In the genomic region with DNA sequence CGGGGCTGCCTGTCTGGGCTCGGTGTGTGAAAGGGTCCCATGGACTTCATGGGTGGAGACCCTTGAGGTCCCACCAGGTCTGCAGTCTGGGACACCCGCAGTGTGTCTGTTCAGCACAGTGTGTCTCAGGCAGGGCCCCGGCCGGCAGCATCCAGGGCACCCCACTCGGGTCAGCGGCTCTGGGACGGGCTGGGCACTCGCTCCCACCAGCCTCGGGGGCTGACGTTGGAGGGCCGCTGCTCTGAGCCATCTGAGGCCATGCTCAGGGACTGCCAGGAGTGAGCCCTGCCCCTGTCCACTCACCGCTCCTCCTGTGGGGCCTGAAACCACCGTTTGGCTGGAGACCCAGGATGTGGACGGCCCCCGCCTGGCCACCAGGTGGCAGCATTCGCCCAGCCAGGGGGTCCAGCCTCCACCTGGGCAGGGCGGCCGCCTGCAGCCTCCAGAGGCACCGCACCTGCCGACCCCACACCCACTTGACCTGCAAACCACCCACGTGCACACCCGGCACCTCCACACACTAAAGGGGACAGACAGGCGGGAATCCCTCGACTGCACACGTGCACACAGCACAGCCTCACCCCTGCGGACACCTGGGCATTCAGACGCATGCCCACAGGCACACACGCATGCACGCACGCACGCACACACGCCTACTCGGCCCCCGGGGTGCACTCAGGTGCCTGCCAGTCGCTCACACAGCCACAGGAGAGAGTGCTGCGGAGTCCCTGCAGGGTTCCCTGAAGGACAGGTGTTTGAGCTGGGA, we compare ENCODE assay signal across 8 cellular contexts. TPM values are rescaled to one million over a fixed set of nuclear protein-coding genes. Genes with fewer than 3 reads are reported as not detected.
DNase-seq lines count a peak whose midpoint lies in the region; ATAC-seq and TF ChIP-seq lines count a peak whose summit lies in the region.

No MANE protein-coding gene starts in this region.

- TF ChIP-seq CTCF in CD8-positive, alpha-beta T cell (IDR thresholded peaks at IDR 0.05), result peak; percentile 92
- peak; percentile 95 for TF ChIP-seq CTCF in H9 (conservative IDR thresholded peaks at IDR 0.05)
- TF ChIP-seq CTCF in coronary artery (IDR thresholded peaks at IDR 0.05), result peak; percentile 98
- TF ChIP-seq CTCF in lower lobe of right lung (IDR thresholded peaks at IDR 0.05), result peak; percentile 98

- H2BK120ac ChIP-seq in H9 (ENCODE audit: low read depth, low read length, poor library complexity, severe bottlenecking), result no peak overlapping the region

- no peak overlapping the region for H3K4ac ChIP-seq in H9 (ENCODE audit: low read depth, low read length)

- no peak overlapping the region for H3K27ac ChIP-seq in CD8-positive, alpha-beta T cell (ENCODE audit: low read depth, low read length)
- H3K27ac ChIP-seq in H9 (ENCODE audit: insufficient read length, low read depth, low read length), result no peak overlapping the region
- no peak overlapping the region for H3K27ac ChIP-seq in coronary artery
- H3K27ac ChIP-seq in lower lobe of right lung, result no peak overlapping the region

- no peaks in the 10 kb centered on the region for H3K23me2 ChIP-seq in H9 (ENCODE audit: insufficient read length, low read depth, low read length, poor library complexity, severe bottlenecking)

- no peak overlapping the region for H2BK15ac ChIP-seq in H9 (ENCODE audit: low read depth, low read length)

- no peak overlapping the region for H3K4me3 ChIP-seq in CD8-positive, alpha-beta T cell (ENCODE audit: low read depth, low read length)
- H3K4me3 ChIP-seq in coronary artery, result no peak overlapping the region
- peak overlapping the region; percentile 1 for H3K4me3 ChIP-seq in lower lobe of right lung

- H4K8ac ChIP-seq in H9 (replicated peaks; ENCODE audit: insufficient read length, low read depth, low read length), result no peak overlapping the region

- H3K23ac ChIP-seq in H9 (ENCODE audit: insufficient read length, low read depth, low read length), result no peak overlapping the region

- WGBS in H9 (ENCODE audit: extremely low coverage, insufficient read length, low lambda C conversion rate), result no CpG with 5 or more reads among the region's 37 CpGs

- no peak overlapping the region for H3K56ac ChIP-seq in H9 (ENCODE audit: insufficient read length, low read depth, low read length)

- no peaks in the 10 kb centered on the region for H3K27me3 ChIP-seq in CD8-positive, alpha-beta T cell (ENCODE audit: insufficient read depth, low read length)
- H3K27me3 ChIP-seq in H9 (ENCODE audit: insufficient read depth, low read length) (no peaks in the 10 kb centered on the region), lower lobe of right lung (ENCODE audit: low read depth) (peaks cover 31% of the 10 kb centered on the region)

- H4K5ac ChIP-seq in H9 (ENCODE audit: insufficient read length, low read depth, low read length), result no peak overlapping the region

- intact Hi-C loops in CD8-positive, alpha-beta T cell (cut with DNase I, micrococcal nuclease), result loop anchor here (1.0 kb wide), 3 partner anchors 62 to 119 kb away; no protein-coding TSS in a partner anchor
- intact Hi-C loops in lower lobe of right lung (cut with DNase I), result loop anchor here (5.0 kb wide), 1 partner anchor 84 kb away; no protein-coding TSS in a partner anchor

- H3K4me1 Mint-ChIP-seq in CD8-positive, alpha-beta T cell (ENCODE audit: low read depth), result peaks cover 4% of the 10 kb centered on the region
- H3K4me1 Mint-ChIP-seq in H9, result peaks cover 2 to 8% of the 10 kb centered on the region in 2 experiments; a peak in 3 of 4 replicates

- H2BK12ac ChIP-seq in H9 (ENCODE audit: insufficient read length, low read depth, low read length), result no peak overlapping the region

- no peak overlapping the region for H3K4me3 Mint-ChIP-seq in CD8-positive, alpha-beta T cell
- H3K4me3 Mint-ChIP-seq in H9, result no peak overlapping the region

- no peaks in the 10 kb centered on the region for H3K9me3 ChIP-seq in CD8-positive, alpha-beta T cell (ENCODE audit: low read length)
- H3K9me3 ChIP-seq in H9 (ENCODE audit: control insufficient read depth, low read depth, low read length) (no peaks in the 10 kb centered on the region), lower lobe of right lung (no peaks in the 10 kb centered on the region)

- no peak overlapping the region for H2AK5ac ChIP-seq in H9 (ENCODE audit: insufficient read length, low read length)

- no peak overlapping the region for H2BK5ac ChIP-seq in H9 (ENCODE audit: insufficient read length, low read length)

- CTCF ChIA-PET in CD8-positive, alpha-beta T cell (lab: Charles Lee), result interaction anchor here (0.6 to 5.2 kb wide), 14 partner anchors 22 to 118 kb away, joined by 3 to 52 read pairs (median 4); no protein-coding TSS in a partner anchor

- no peaks in the 10 kb centered on the region for H3K9me3 Mint-ChIP-seq in CD8-positive, alpha-beta T cell
- no peaks in the 10 kb centered on the region for H3K9me3 Mint-ChIP-seq in H9

- H4K20me1 ChIP-seq in H9 (ENCODE audit: control insufficient read depth, insufficient read depth, insufficient read length), result no peaks in the 10 kb centered on the region

- no peaks in the 10 kb centered on the region for H3K79me1 ChIP-seq in H9 (ENCODE audit: insufficient read depth, low read depth, low read length, poor library complexity, severe bottlenecking)

- peak; percentile 89 for ATAC-seq in CD8-positive, alpha-beta T cell
- peak; percentile 88 to 93 for ATAC-seq in lower lobe of right lung

- H3K36me3 ChIP-seq in CD8-positive, alpha-beta T cell (ENCODE audit: insufficient read depth, low read length), result no peaks in the 10 kb centered on the region
- no peaks in the 10 kb centered on the region for H3K36me3 ChIP-seq in lower lobe of right lung

- H3K18ac ChIP-seq in H9 (ENCODE audit: insufficient read length, low read depth, low read length), result no peak overlapping the region

- no peak overlapping the region for H2AFZ ChIP-seq in H9 (ENCODE audit: low read length)

- no peak overlapping the region for H2BK20ac ChIP-seq in H9 (ENCODE audit: low read depth, low read length, poor library complexity, severe bottlenecking)

- no peak overlapping the region for H4K91ac ChIP-seq in H9 (ENCODE audit: insufficient read length, low read depth, low read length)

- H3K4me2 ChIP-seq in H9 (ENCODE audit: insufficient read depth, insufficient read length, low read length), result no peak overlapping the region

- peak; percentile 66 to 91 (median 75) for DNase-seq in CD8-positive, alpha-beta T cell
- DNase-seq in H9 (peak; percentile 85), NCI-H345 (lab: John Stamatoyannopoulos, UW) (peak; percentile 85), coronary artery (ENCODE audit: low spot score) (no peak), lower lobe of right lung (peak; percentile 83), NCI-H1694 (lab: John Stamatoyannopoulos, UW) (no peak)
- DNase-seq in activated CD4-positive, alpha-beta T cell treated with anti-CD3 and anti-CD28 coated beads, Interleukin-2, amount 50 U/mL, for 1 hour, result peak; percentile 80
- DNase-seq in stimulated activated CD8-positive, alpha-beta memory T cell treated with anti-CD3 and anti-CD28 coated beads, Interleukin-15, amount 100 ng/mL, for 48 hours (ENCODE audit: low read depth in 2 of 2), result peak; percentile 53 to 63

- no peak overlapping the region for H3K14ac ChIP-seq in H9 (ENCODE audit: insufficient read depth, low read length)

- no peak overlapping the region for H3K27ac Mint-ChIP-seq in CD8-positive, alpha-beta T cell
- peak overlapping the region in 1 of 3 experiments; percentile 55; a peak in 1 of 7 replicates for H3K27ac Mint-ChIP-seq in H9

- peaks cover 8% of the 10 kb centered on the region for H3K4me1 ChIP-seq in CD8-positive, alpha-beta T cell (ENCODE audit: insufficient read depth, low read length)
- H3K4me1 ChIP-seq in H9 (ENCODE audit: insufficient read depth, low read length) (no peaks in the 10 kb centered on the region), lower lobe of right lung (peaks cover 8% of the 10 kb centered on the region)

- no peak overlapping the region for H3K9ac ChIP-seq in H9 (ENCODE audit: extremely low read depth, insufficient read length, low read length)

- POLR2A ChIA-PET in CD8-positive, alpha-beta T cell (lab: Charles Lee), result no interaction called here

- no peak overlapping the region for H3T11ph ChIP-seq in H9 (ENCODE audit: low read length)

- no peaks in the 10 kb centered on the region for H3K27me3 Mint-ChIP-seq in CD8-positive, alpha-beta T cell (ENCODE audit: low read depth)
- H3K27me3 Mint-ChIP-seq in H9 (ENCODE audit: low read depth), result peaks cover 12% of the 10 kb centered on the region

- no peaks in the 10 kb centered on the region for H3K36me3 Mint-ChIP-seq in CD8-positive, alpha-beta T cell
- no peaks in the 10 kb centered on the region for H3K36me3 Mint-ChIP-seq in H9 (ENCODE audit: insufficient read depth in 1 of 3, low read depth in 3 of 3)

- H3K79me2 ChIP-seq in H9 (ENCODE audit: insufficient read depth, low read length), result no peaks in the 10 kb centered on the region

RNA-seq across cellular contexts. Expression of a gene that starts 10.1 kb away (rescaled TPM):
- total RNA-seq in CD8-positive, alpha-beta T cell, result 10 to 100 TPM; 43.4 to 46.5 TPM
- total RNA-seq in H9 (2021) (3.6 and 4.7 TPM in 2 replicates), lower lobe of right lung (5.6 TPM)

Comparison
In these comparisons a context has a peak if more than half of its experiments do, and no peak if none do; other contexts are left out.
1. DNase-seq: peak in CD8-positive, alpha-beta T cell (7 of 7), H9 (single experiment), NCI-H345 (single experiment), activated CD4-positive, alpha-beta T cell treated with anti-CD3 and anti-CD28 coated beads, Interleukin-2, amount 50 U/mL, for 1 hour (single experiment), lower lobe of right lung (single experiment) and stimulated activated CD8-positive, alpha-beta memory T cell treated with anti-CD3 and anti-CD28 coated beads, Interleukin-15, amount 100 ng/mL, for 48 hours (2 of 2); none in coronary artery (single experiment) and NCI-H1694 (single experiment).
2. Peak in every context shown above with its lines, with median percentiles within 50 percentile points of each other: CTCF ChIP-seq.